ENCODE assay signal across 24 cellular contexts in genomic region chr10:44439845-44440244, GRCh38. TPM values are rescaled to one million over a fixed set of nuclear protein-coding genes. Genes with fewer than 3 reads are reported as not detected.
DNase-seq lines count a peak whose midpoint lies in the region; ATAC-seq and TF ChIP-seq lines count a peak whose summit lies in the region.
"Had no signal": no experiment of that assay in that cellular context is flagged by ENCODE, and none has a peak within 500 bp of the region (broad histone marks: within the 10 kb centered on the region; RNA-seq: fewer than 3 reads in every experiment).

No MANE protein-coding gene starts in this region.

- peaks cover 29% of the 10 kb centered on the region for H3K4me1 ChIP-seq in KMS-11 (ENCODE audit: low read depth, poor library complexity, severe bottlenecking)
- H3K4me1 ChIP-seq in esophagus muscularis mucosa, result no peaks in the 10 kb centered on the region
- H3K4me1 ChIP-seq in breast epithelium, result no peaks in the 10 kb centered on the region
- H3K4me1 ChIP-seq: A549, BLaER1 had no signal

- no peak for ATAC-seq in HG02588 (IDR thresholded peaks at IDR 0.05; ENCODE audit: unreplicated experiment)
- ATAC-seq in GM19328 (IDR thresholded peaks at IDR 0.05; ENCODE audit: unreplicated experiment), result no peak
- ATAC-seq: A549; CD8-positive, alpha-beta T cell; GM23338; HCT116; K562 had no signal

- no peak overlapping the region for H3K9ac ChIP-seq in KMS-11
- H3K9ac ChIP-seq: BLaER1 had no signal

- 69% methylated on average over 6 of the region's 6 CpGs for WGBS in esophagus muscularis mucosa

- no peaks in the 10 kb centered on the region for H3K79me2 ChIP-seq in KMS-11 (ENCODE audit: insufficient read depth, low read depth)

- H3K4me2 ChIP-seq in KMS-11, result no peak overlapping the region
- H3K4me2 ChIP-seq: A549, BLaER1, GM23338 had no signal

- H3K27me3 ChIP-seq in KMS-11 (ENCODE audit: insufficient read depth, low read depth), result no peaks in the 10 kb centered on the region
- H3K27me3 ChIP-seq in esophagus muscularis mucosa, result no peaks in the 10 kb centered on the region
- no peaks in the 10 kb centered on the region for H3K27me3 ChIP-seq in breast epithelium
- H3K27me3 ChIP-seq: BLaER1 had no signal

- intact Hi-C loops in esophagus muscularis mucosa (cut with DNase I) (no loop called here), breast epithelium (cut with DNase I; ENCODE audit: low total_unique reads) (no loop called here)

- H3K9me3 ChIP-seq in esophagus muscularis mucosa (peaks cover 0 to 8% (median 4%) of the 10 kb centered on the region in 4 donors), breast epithelium (peaks cover 0 to 9% of the 10 kb centered on the region in 2 donors)
- H3K9me3 ChIP-seq: A549 had no signal

- TF ChIP-seq POLR2A in esophagus muscularis mucosa (IDR thresholded peaks at IDR 0.05; ENCODE audit: low read depth), result no peak
- no peak for TF ChIP-seq POLR2A in breast epithelium (IDR thresholded peaks at IDR 0.05)

- 0 out of 2 replicates have a peak overlapping the region, but pooled peaks have one; percentile 35 for H2AFZ ChIP-seq in KMS-11 (ENCODE audit: low read depth)
- H2AFZ ChIP-seq: GM23338 had no signal

- H3K27ac ChIP-seq in KMS-11 (peak overlapping the region; percentile 82; the same call in 1 of the 2 replicates), esophagus muscularis mucosa (replicated peaks in 1 of 4) (no peak overlapping the region), breast epithelium (peak overlapping the region in 1 of 2 donors; percentile 86)
- H3K27ac ChIP-seq: 22Rv1, A549, BLaER1 had no signal

- TF ChIP-seq EP300 in esophagus muscularis mucosa (IDR thresholded peaks at IDR 0.05), result no peak

- TF ChIP-seq CTCF in KMS-11 (conservative IDR thresholded peaks at IDR 0.05; ENCODE audit: low read depth, low read length) (no peak), esophagus muscularis mucosa (IDR thresholded peaks at IDR 0.05) (no peak), breast epithelium (IDR thresholded peaks at IDR 0.05) (no peak)

- no peaks in the 10 kb centered on the region for H4K20me1 ChIP-seq in KMS-11 (ENCODE audit: insufficient read depth)
- H4K20me1 ChIP-seq: BLaER1 had no signal

- DNase-seq in AG20443 (ENCODE audit: low spot score) (peak; percentile 4), esophagus muscularis mucosa (ENCODE audit: extremely low spot score) (peak; percentile 62), mesenteric fat pad (ENCODE audit: low spot score) (peak; percentile 72), GM19240 (ENCODE audit: insufficient read length, low spot score) (no peak), breast epithelium (ENCODE audit: low spot score in 2 of 2) (no peak)
- DNase-seq: Calu3; CD8-positive, alpha-beta T cell; DMS 273 treated with DMSO at 0.1 percent for 48 hours; DMS53; DND-41; EL; H7; HFFc6; IMR-90 had no signal

- H3K36me3 ChIP-seq in KMS-11 (ENCODE audit: insufficient read depth) (no peaks in the 10 kb centered on the region), esophagus muscularis mucosa (no peaks in the 10 kb centered on the region), breast epithelium (no peaks in the 10 kb centered on the region)
- H3K36me3 ChIP-seq: BLaER1 had no signal

- H3K4me3 ChIP-seq in KMS-11 (IDR thresholded peaks at IDR 0.05; ENCODE audit: insufficient read depth, low read depth, low read length) (no peak overlapping the region), esophagus muscularis mucosa (no peak overlapping the region), breast epithelium (no peak overlapping the region)
- H3K4me3 ChIP-seq: A549, BLaER1, GM23338, K562 had no signal

RNA-seq across cellular contexts. Expression of gene CXCL12, which starts 54.9 kb away (rescaled TPM):
- 10 to 100 TPM; 47.9 to 88.8 (median 51.8) TPM for total RNA-seq in esophagus muscularis mucosa
- 347 TPM for total RNA-seq in mesenteric fat pad
- 100 to 1,000 TPM in 2 of 3 donors, 10 to 100 TPM in 1; 66.4 to 164 (median 103) TPM for total RNA-seq in breast epithelium
- total RNA-seq: Calu3; CD8-positive, alpha-beta T cell; G401 had no signal

Comparison
In these comparisons a context has a peak if more than half of its experiments do, and no peak if none do; other contexts are left out.
1. DNase-seq: peak in AG20443 (single experiment), esophagus muscularis mucosa (single experiment) and mesenteric fat pad (single experiment); none in GM19240 (single experiment) and breast epithelium (0 of 2).